1 cellular context compared by ENCODE assay signal in genomic region chr7:46463170-46463569, GRCh38.
TF ChIP-seq lines count a peak whose summit lies in the region.

No MANE protein-coding gene starts in this region.

TF ChIP-seq in liver, 16 proteins besides CTCF, POLR2A, EP300 and RAD21 (continued from another document):
- TF ChIP-seq, protein P1, sequence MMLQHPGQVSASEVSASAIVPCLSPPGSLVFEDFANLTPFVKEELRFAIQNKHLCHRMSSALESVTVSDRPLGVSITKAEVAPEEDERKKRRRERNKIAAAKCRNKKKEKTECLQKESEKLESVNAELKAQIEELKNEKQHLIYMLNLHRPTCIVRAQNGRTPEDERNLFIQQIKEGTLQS (IDR thresholded peaks at IDR 0.05) = no peak
- no peak for TF ChIP-seq FOXA1 (IDR thresholded peaks at IDR 0.05)
- peak; percentile 64 to 77 for TF ChIP-seq HNF4A (conservative IDR thresholded peaks at IDR 0.05)
- no peak for TF ChIP-seq YY1 (IDR thresholded peaks at IDR 0.05)
- TF ChIP-seq FOXA2 (IDR thresholded peaks at IDR 0.05) = no peak
- TF ChIP-seq, protein P2, sequence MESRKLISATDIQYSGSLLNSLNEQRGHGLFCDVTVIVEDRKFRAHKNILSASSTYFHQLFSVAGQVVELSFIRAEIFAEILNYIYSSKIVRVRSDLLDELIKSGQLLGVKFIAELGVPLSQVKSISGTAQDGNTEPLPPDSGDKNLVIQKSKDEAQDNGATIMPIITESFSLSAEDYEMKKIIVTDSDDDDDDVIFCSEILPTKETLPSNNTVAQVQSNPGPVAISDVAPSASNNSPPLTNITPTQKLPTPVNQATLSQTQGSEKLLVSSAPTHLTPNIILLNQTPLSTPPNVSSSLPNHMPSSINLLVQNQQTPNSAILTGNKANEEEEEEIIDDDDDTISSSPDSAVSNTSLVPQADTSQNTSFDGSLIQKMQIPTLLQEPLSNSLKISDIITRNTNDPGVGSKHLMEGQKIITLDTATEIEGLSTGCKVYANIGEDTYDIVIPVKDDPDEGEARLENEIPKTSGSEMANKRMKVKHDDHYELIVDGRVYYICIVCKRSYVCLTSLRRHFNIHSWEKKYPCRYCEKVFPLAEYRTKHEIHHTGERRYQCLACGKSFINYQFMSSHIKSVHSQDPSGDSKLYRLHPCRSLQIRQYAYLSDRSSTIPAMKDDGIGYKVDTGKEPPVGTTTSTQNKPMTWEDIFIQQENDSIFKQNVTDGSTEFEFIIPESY (IDR thresholded peaks at IDR 0.05) = no peak
- TF ChIP-seq GABPA (IDR thresholded peaks at IDR 0.05 in 1 of 2, conservative IDR thresholded peaks at IDR 0.05 in 1 of 2) = no peak
- TF ChIP-seq NR2F2 (IDR thresholded peaks at IDR 0.05) = no peak
- peak; percentile 62 to 68 for TF ChIP-seq RXRA (IDR thresholded peaks at IDR 0.05)
TF ChIP-seq in liver: peak in this region for 3.
